ENCODE assay signal across 32 cellular contexts in genomic region chr1:213201380-213202155, GRCh38.
DNase-seq lines count a peak whose midpoint lies in the region; ATAC-seq, FAIRE-seq and TF ChIP-seq lines count a peak whose summit lies in the region.
"Had no signal": no experiment of that assay in that cellular context is flagged by ENCODE, and none has a peak within 500 bp of the region (broad histone marks: within the 10 kb centered on the region; RNA-seq: fewer than 3 reads in every experiment).

No MANE protein-coding gene starts in this region.

- H3K27me3 Mint-ChIP-seq in CD4-positive, alpha-beta memory T cell = no peaks in the 10 kb centered on the region
- H3K27me3 Mint-ChIP-seq: activated CD4-positive, alpha-beta memory T cell treated with anti-CD3 and anti-CD28 coated beads, Interleukin-2, amount 10 ng/mL, durations not matched to agents 7 days and 5 days; activated naive CD8-positive, alpha-beta T cell treated with anti-CD3 and anti-CD28 coated beads, Interleukin-2, amount 50 U/mL, for 24 hours; dendritic cell treated with granulocyte-macrophage colony-stimulating factor and Interleukin-4, amounts not matched to agents 40 ng/mL and 50 ng/mL, for 4 days; IgD-negative memory B cell; naive thymus-derived CD8-positive, alpha-beta T cell; T-cell had no signal

- TF ChIP-seq POLR2A in IMR-90 (IDR thresholded peaks at IDR 0.05; ENCODE audit: low read depth, low read length) = no peak
- TF ChIP-seq POLR2A in GM12878 (IDR thresholded peaks at IDR 0.05; ENCODE audit: low read depth, low read length) = no peak
- no peak for TF ChIP-seq POLR2A in gastrocnemius medialis (IDR thresholded peaks at IDR 0.05)

- dilution Hi-C loops in IMR-90 (cut with HindIII; ENCODE audit: low sequenced_read_pairs, unreplicated experiment) = no loop called here

- H3K18ac ChIP-seq in IMR-90 (ENCODE audit: low read depth, low read length) = no peak overlapping the region

- H4K5ac ChIP-seq in IMR-90 (ENCODE audit: low read depth, low read length) = no peak overlapping the region

- H3K23ac ChIP-seq in IMR-90 (ENCODE audit: low read depth, low read length) = no peak overlapping the region

- no TSS peak for BruUV-seq in IMR-90 (replicated peaks; lab: Mats Ljungman, UMichigan)
- BruUV-seq in GM12878 (replicated peaks; lab: Mats Ljungman, UMichigan) = TSS peak; percentile 12

- no peak overlapping the region for H3K14ac ChIP-seq in IMR-90 (replicated peaks; ENCODE audit: low read depth, low read length)

- H3K4me2 ChIP-seq in IMR-90 (ENCODE audit: low read depth, low read length) (no peak overlapping the region), GM12878 (ENCODE audit: control insufficient read depth, insufficient read depth) (no peak overlapping the region)
- H3K4me2 ChIP-seq: BLaER1 treated with 17β-estradiol and CSF1 and Interleukin-3, amounts not matched to agents 10 nM and 100 nM had no signal

- H3K4me1 ChIP-seq in IMR-90 (ENCODE audit: control insufficient read depth, insufficient read depth, low read length) (no peaks in the 10 kb centered on the region), GM12878 (ENCODE audit: control insufficient read depth, insufficient read depth, low read length) (no peaks in the 10 kb centered on the region), gastrocnemius medialis (no peaks in the 10 kb centered on the region)
- no peaks in the 10 kb centered on the region for H3K4me1 ChIP-seq in CD4-positive, alpha-beta memory T cell (ENCODE audit: insufficient read depth, low read length)
- H3K4me1 ChIP-seq: BLaER1 treated with 17β-estradiol and CSF1 and Interleukin-3, amounts not matched to agents 10 nM and 100 nM; left ventricle myocardium inferior; SJSA1; vagina had no signal

- no peak for TF ChIP-seq RAD21 in IMR-90 (IDR thresholded peaks at IDR 0.05; ENCODE audit: low read length)
- TF ChIP-seq RAD21 in GM12878 (IDR thresholded peaks at IDR 0.05; ENCODE audit: insufficient read depth, low read depth, low read length) = no peak

- no peaks in the 10 kb centered on the region for H3K79me2 ChIP-seq in GM12878 (ENCODE audit: control insufficient read depth, insufficient read depth, low read length)

- H4K8ac ChIP-seq in IMR-90 (ENCODE audit: low read depth in 2 of 2, low read length in 2 of 2) = no peak overlapping the region

- no peak overlapping the region for H2AK9ac ChIP-seq in IMR-90 (replicated peaks; ENCODE audit: low read depth, low read length, poor library complexity)

- CTCF ChIA-PET in IMR-90 (lab: Yijun Ruan, JAX) = interaction anchor here (0.6 kb wide), 1 partner anchor 34 kb away, joined by 3 read pairs; no protein-coding TSS in a partner anchor
- CTCF ChIA-PET in GM12878 (lab: Yijun Ruan, JAX) = interaction anchor here (1.3 kb wide), 1 partner anchor 188 kb away, joined by 3 read pairs; no protein-coding TSS in a partner anchor
- CTCF ChIA-PET in CD4-positive, alpha-beta memory T cell (lab: Charles Lee; ENCODE audit: partially characterized antibody) = no interaction called here

- POLR2A ChIA-PET in IMR-90 (lab: Charles Lee; ENCODE audit: unreplicated experiment) = no interaction called here
- POLR2A ChIA-PET in GM12878 (lab: Charles Lee) = no interaction called here
- POLR2A ChIA-PET in CD4-positive, alpha-beta memory T cell (lab: Charles Lee; ENCODE audit: partially characterized antibody) = no interaction called here

- H3K4ac ChIP-seq in IMR-90 (ENCODE audit: low read depth, low read length) = no peak overlapping the region

- TF ChIP-seq CTCF in IMR-90 (conservative IDR thresholded peaks at IDR 0.05; ENCODE audit: low read depth, low read length) (no peak), GM12878 (IDR thresholded peaks at IDR 0.05 in 2 of 3, conservative IDR thresholded peaks at IDR 0.05 in 1 of 3; ENCODE audit: control insufficient read depth in 2 of 3, extremely low read depth in 1 of 3, insufficient read depth in 1 of 3, low read depth in 3 of 3, low read length in 3 of 3) (no peak), fibroblast of pulmonary artery (IDR thresholded peaks at IDR 0.05; ENCODE audit: low read length, missing control alignments) (no peak), gastrocnemius medialis (IDR thresholded peaks at IDR 0.05 in 4 of 5, conservative IDR thresholded peaks at IDR 0.05 in 1 of 5) (no peak)

- no peak overlapping the region for H2BK120ac ChIP-seq in IMR-90 (ENCODE audit: low read depth, low read length)

- DNase-seq in IMR-90 (peak; percentile 10), GM12878 (ENCODE audit: low read depth, low spot score) (no peak), fibroblast of pulmonary artery (ENCODE audit: low read depth) (peak; percentile 78), gastrocnemius medialis (peak in 1 of 2 donors; percentile 13), amygdala (lab: John Stamatoyannopoulos, UW) (no peak)
- DNase-seq in CD4-positive, alpha-beta memory T cell = no peak
- DNase-seq: activated CD4-positive, alpha-beta memory T cell treated with anti-CD3 and anti-CD28 coated beads, Interleukin-2, amount 10 ng/mL, durations not matched to agents 7 days and 5 days; activated gamma-delta T cell; activated naive CD8-positive, alpha-beta T cell treated with anti-CD3 and anti-CD28 coated beads, Interleukin-2, amount 50 U/mL, for 24 hours; EL; HFFc6; immature natural killer cell; left ventricle myocardium inferior; midbrain; naive thymus-derived CD8-positive, alpha-beta T cell; NCI-H1436 treated with DMSO at 0.1 percent for 48 hours; NCI-H2171; NCI-H526; stimulated activated CD4-positive, alpha-beta T cell treated with anti-CD3 and anti-CD28 coated beads, Interleukin-12 subunit alpha, Interleukin-12 subunit beta, amount 100 ng/mL, for 4 hours; stimulated activated CD4-positive, alpha-beta T cell treated with anti-CD3 and anti-CD28 coated beads, Interleukin-4, amount 100 ng/mL, for 24 hours; stimulated activated naive CD4-positive, alpha-beta T cell; T-cell had no signal

- peaks cover 3% of the 10 kb centered on the region; the same call in 1 of the 2 replicates for H3K36me3 ChIP-seq in IMR-90 (ENCODE audit: control insufficient read depth, insufficient read depth, low read length)
- no peaks in the 10 kb centered on the region; a peak in 1 of 4 replicates for H3K36me3 ChIP-seq in GM12878 (ENCODE audit: control insufficient read depth in 2 of 2, insufficient read depth in 2 of 2, low read length in 1 of 2)
- no peaks in the 10 kb centered on the region for H3K36me3 ChIP-seq in gastrocnemius medialis
- no peaks in the 10 kb centered on the region for H3K36me3 ChIP-seq in CD4-positive, alpha-beta memory T cell (ENCODE audit: insufficient read depth, low read length)
- H3K36me3 ChIP-seq: SJSA1 had no signal

- no peak overlapping the region for H3K27ac ChIP-seq in IMR-90 (ENCODE audit: insufficient read depth, low read length)
- H3K27ac ChIP-seq in GM12878 (ENCODE audit: control insufficient read depth, insufficient read depth) = no peak overlapping the region
- H3K27ac ChIP-seq in gastrocnemius medialis = no peak overlapping the region
- H3K27ac ChIP-seq in CD4-positive, alpha-beta memory T cell (ENCODE audit: low read depth, low read length) = no peak overlapping the region
- H3K27ac ChIP-seq: BLaER1 treated with 17β-estradiol and CSF1 and Interleukin-3, amounts not matched to agents 10 nM and 100 nM; left ventricle myocardium inferior; SJSA1; thoracic aorta; vagina had no signal

- intact Hi-C loops in IMR-90 (cut with micrococcal nuclease) (no loop called here), GM12878 (cut with micrococcal nuclease; ENCODE audit: unreplicated experiment) (no loop called here), gastrocnemius medialis (cut with DNase I; ENCODE audit: low total_unique reads) (no loop called here)
- intact Hi-C loops in CD4-positive, alpha-beta memory T cell (cut with micrococcal nuclease) = no loop called here

- H4K20me1 ChIP-seq in IMR-90 (ENCODE audit: insufficient read depth, low read length) (no peaks in the 10 kb centered on the region), GM12878 (ENCODE audit: control insufficient read depth, insufficient read depth) (no peaks in the 10 kb centered on the region)
- H4K20me1 ChIP-seq: BLaER1 treated with 17β-estradiol and CSF1 and Interleukin-3, amounts not matched to agents 10 nM and 100 nM had no signal

- in situ Hi-C loops in IMR-90 (cut with MboI; ENCODE audit: low sequenced_read_pairs) = no loop called here
- in situ Hi-C loops in GM12878 (cut with MboI) = no loop called here
- in situ Hi-C loops in gastrocnemius medialis (cut with MboI; ENCODE audit: low sequenced_read_pairs in 4 of 4) = no loop called here

- H3K9ac ChIP-seq in IMR-90 (ENCODE audit: low read depth, low read length) = no peak overlapping the region
- H3K9ac ChIP-seq in GM12878 (ENCODE audit: control insufficient read depth, insufficient read depth, low read length) = no peak overlapping the region
- H3K9ac ChIP-seq: BLaER1 treated with 17β-estradiol and CSF1 and Interleukin-3, amounts not matched to agents 10 nM and 100 nM had no signal

- TF ChIP-seq EP300 in GM12878 (IDR thresholded peaks at IDR 0.05; ENCODE audit: borderline replicate concordance in 1 of 2, control insufficient read depth in 1 of 2, low read depth in 2 of 2, low read length in 2 of 2) = no peak

- H2BK20ac ChIP-seq in IMR-90 (ENCODE audit: low read depth, low read length) = no peak overlapping the region

- ATAC-seq in IMR-90 (ENCODE audit: low read depth) = no peak
- no peak for ATAC-seq in GM12878
- peak; percentile 88 to 94 for ATAC-seq in gastrocnemius medialis
- no peak for ATAC-seq in HG03139 (IDR thresholded peaks at IDR 0.05; ENCODE audit: unreplicated experiment)
- ATAC-seq in HG03039 (IDR thresholded peaks at IDR 0.05; ENCODE audit: unreplicated experiment) = no peak
- ATAC-seq: activated CD4-positive, CD25-positive, alpha-beta regulatory T cell treated with anti-CD3 and anti-CD28 coated beads, Interleukin-2, amount 50 U/mL, for 24 hours; activated naive CD8-positive, alpha-beta T cell treated with anti-CD3 and anti-CD28 coated beads, Interleukin-2, amount 50 U/mL, for 24 hours; naive thymus-derived CD8-positive, alpha-beta T cell; Panc1; T-cell had no signal

- no peak overlapping the region for H3K27ac Mint-ChIP-seq in CD4-positive, alpha-beta memory T cell
- H3K27ac Mint-ChIP-seq: activated CD4-positive, alpha-beta memory T cell treated with anti-CD3 and anti-CD28 coated beads, Interleukin-2, amount 10 ng/mL, durations not matched to agents 7 days and 5 days; activated naive CD8-positive, alpha-beta T cell treated with anti-CD3 and anti-CD28 coated beads, Interleukin-2, amount 50 U/mL, for 24 hours; dendritic cell treated with granulocyte-macrophage colony-stimulating factor and Interleukin-4, amounts not matched to agents 40 ng/mL and 50 ng/mL, for 4 days; HFFc6; IgD-negative memory B cell; immature natural killer cell; naive thymus-derived CD8-positive, alpha-beta T cell; T-cell had no signal

- H3K9me3 ChIP-seq in IMR-90 (ENCODE audit: control insufficient read depth, insufficient read depth, low read length) = no peaks in the 10 kb centered on the region
- no peaks in the 10 kb centered on the region; the same call in 2 of the 3 replicates for H3K9me3 ChIP-seq in GM12878 (replicated peaks; ENCODE audit: control insufficient read depth, insufficient read depth, low read length)
- no peaks in the 10 kb centered on the region for H3K9me3 ChIP-seq in gastrocnemius medialis
- peaks cover 0 to 5% of the 10 kb centered on the region in 2 donors for H3K9me3 ChIP-seq in CD4-positive, alpha-beta memory T cell (ENCODE audit: control insufficient read depth in 1 of 2, low read length in 2 of 2)

- H3K56ac ChIP-seq in IMR-90 (ENCODE audit: extremely low read depth, insufficient read depth, low read length) = no peak overlapping the region

- RAD21 ChIA-PET in GM12878 (lab: Charles Lee; ENCODE audit: unreplicated experiment) = no interaction called here

- no peaks in the 10 kb centered on the region for H3K79me1 ChIP-seq in IMR-90 (ENCODE audit: low read depth in 1 of 2, low read length in 2 of 2)

- no peak overlapping the region for H2BK5ac ChIP-seq in IMR-90 (ENCODE audit: low read depth, low read length, poor library complexity, severe bottlenecking)

- H3K4me3 ChIP-seq in IMR-90 (ENCODE audit: insufficient read depth, low read depth, low read length) (no peak overlapping the region), GM12878 (no peak overlapping the region), fibroblast of pulmonary artery (replicated peaks; ENCODE audit: low read depth, low read length) (no peak overlapping the region), gastrocnemius medialis (no peak overlapping the region)
- H3K4me3 ChIP-seq in CD4-positive, alpha-beta memory T cell (ENCODE audit: low read length in 2 of 2) = no peak overlapping the region
- H3K4me3 ChIP-seq: BLaER1 treated with 17β-estradiol and CSF1 and Interleukin-3, amounts not matched to agents 10 nM and 100 nM; left ventricle myocardium inferior; SJSA1; thoracic aorta; vagina had no signal

- no peak for FAIRE-seq in GM12878 (lab: Jason Lieb, UNC)

- H3K4me1 Mint-ChIP-seq in CD4-positive, alpha-beta memory T cell = no peaks in the 10 kb centered on the region
- H3K4me1 Mint-ChIP-seq: activated CD4-positive, alpha-beta memory T cell treated with anti-CD3 and anti-CD28 coated beads, Interleukin-2, amount 10 ng/mL, durations not matched to agents 7 days and 5 days; activated naive CD8-positive, alpha-beta T cell treated with anti-CD3 and anti-CD28 coated beads, Interleukin-2, amount 50 U/mL, for 24 hours; IgD-negative memory B cell; immature natural killer cell; T-cell had no signal

- H2AFZ ChIP-seq in IMR-90 (replicated peaks; ENCODE audit: low read length, poor library complexity) (no peak overlapping the region), GM12878 (ENCODE audit: control insufficient read depth, low read depth, low read length) (no peak overlapping the region)

- H2AK5ac ChIP-seq in IMR-90 (ENCODE audit: low read depth, low read length) = no peak overlapping the region

- no peak overlapping the region for H3K4me3 Mint-ChIP-seq in CD4-positive, alpha-beta memory T cell
- H3K4me3 Mint-ChIP-seq: activated CD4-positive, alpha-beta memory T cell treated with anti-CD3 and anti-CD28 coated beads, Interleukin-2, amount 10 ng/mL, durations not matched to agents 7 days and 5 days; activated naive CD8-positive, alpha-beta T cell treated with anti-CD3 and anti-CD28 coated beads, Interleukin-2, amount 50 U/mL, for 24 hours; dendritic cell treated with granulocyte-macrophage colony-stimulating factor and Interleukin-4, amounts not matched to agents 40 ng/mL and 50 ng/mL, for 4 days; HFFc6; IgD-negative memory B cell; immature natural killer cell; naive thymus-derived CD8-positive, alpha-beta T cell; T-cell had no signal

- H3K9me3 Mint-ChIP-seq in CD4-positive, alpha-beta memory T cell = peaks cover 0 to 38% (median 23%) of the 10 kb centered on the region in 8 donors
- H3K9me3 Mint-ChIP-seq: HFFc6 had no signal

- no peaks in the 10 kb centered on the region for H3K9me1 ChIP-seq in IMR-90 (ENCODE audit: insufficient read depth, low read length)

- peaks cover 49 to 60% of the 10 kb centered on the region in 2 donors for H3K36me3 Mint-ChIP-seq in CD4-positive, alpha-beta memory T cell

- SMC1A ChIA-PET in GM12878 (lab: Charles Lee; ENCODE audit: uncharacterized antibody, unreplicated experiment) = no interaction called here

- H3K27me3 ChIP-seq in IMR-90 (ENCODE audit: control insufficient read depth, insufficient read depth, low read length) (no peaks in the 10 kb centered on the region), GM12878 (replicated peaks in 1 of 2; ENCODE audit: control insufficient read depth in 2 of 2, insufficient read depth in 2 of 2, low read length in 1 of 2) (no peaks in the 10 kb centered on the region), gastrocnemius medialis (no peaks in the 10 kb centered on the region)
- H3K27me3 ChIP-seq in CD4-positive, alpha-beta memory T cell (ENCODE audit: insufficient read depth, low read length) = no peaks in the 10 kb centered on the region
- H3K27me3 ChIP-seq: BLaER1 treated with 17β-estradiol and CSF1 and Interleukin-3, amounts not matched to agents 10 nM and 100 nM; SJSA1; vagina had no signal

- H2BK15ac ChIP-seq in IMR-90 (ENCODE audit: low read depth, low read length) = no peak overlapping the region

- no peak overlapping the region for H4K91ac ChIP-seq in IMR-90 (ENCODE audit: insufficient read depth, low read depth, low read length)

- no CpG with 5 or more reads among the region's 1 CpG for WGBS in IMR-90 (ENCODE audit: extremely low coverage in 2 of 2, insufficient read length in 1 of 2), 2 experiments
- WGBS in GM12878 (ENCODE audit: insufficient coverage, insufficient replicate concordance, low lambda C conversion rate, missing lambda C conversion rate) = 100% methylated on average over 1 of the region's 1 CpG

Comparison
In these comparisons a context has a peak if more than half of its experiments do, and no peak if none do; other contexts are left out.
1. ATAC-seq: peak in gastrocnemius medialis (2 of 2); none in IMR-90 (single experiment), GM12878 (single experiment), HG03139 (single experiment) and HG03039 (single experiment).
2. DNase-seq: peak in IMR-90 (single experiment) and fibroblast of pulmonary artery (single experiment); none in GM12878 (single experiment), amygdala (0 of 56) and CD4-positive, alpha-beta memory T cell (0 of 5).